Comparison of ENCODE assay signal across 12 cellular contexts in genomic region chr9:13787234-13787833, GRCh38.
DNase-seq lines count a peak whose midpoint lies in the region; ATAC-seq and TF ChIP-seq lines count a peak whose summit lies in the region.
"Had no signal": no experiment of that assay in that cellular context is flagged by ENCODE, and none has a peak within 500 bp of the region (broad histone marks: within the 10 kb centered on the region; RNA-seq: fewer than 3 reads in every experiment).

No MANE protein-coding gene starts in this region.

- H2AFZ ChIP-seq in osteoblast (ENCODE audit: low read length), result peak overlapping the region; percentile 79

- peak overlapping the region; percentile 31 for H3K27ac ChIP-seq in osteoblast (ENCODE audit: low read depth, low read length)

- peak overlapping the region; percentile 71 for H3K4me2 ChIP-seq in osteoblast (ENCODE audit: insufficient read depth, low read length)

- DNase-seq in Right ventricle myocardium inferior (ENCODE audit: missing footprints) (no peak), cardiac septum (ENCODE audit: low spot score) (no peak), foreskin fibroblast (peak; percentile 59 to 91), osteoblast (ENCODE audit: insufficient read length, low spot score, missing footprints) (no peak), NCI-H510A (lab: John Stamatoyannopoulos, UW) (no peak), T-cell (no peak)
- no peak for DNase-seq in activated CD4-positive, CD25-positive, alpha-beta regulatory T cell (lab: John Stamatoyannopoulos, UW)
- DNase-seq: activated T-cell treated with anti-CD3 and anti-CD28 coated beads, Interleukin-2, amount 50 U/mL, for 4 hours; effector memory CD8-positive, alpha-beta T cell; NCI-H345 had no signal

- H3K36me3 Mint-ChIP-seq in T-cell, result no peaks in the 10 kb centered on the region

- intact Hi-C loops in Right ventricle myocardium inferior (cut with DNase I) (loop anchor here (5.0 to 10.0 kb wide), 5 partner anchors 137 to 343 kb away; no protein-coding TSS in a partner anchor), cardiac septum (cut with DNase I) (loop anchor here (5.0 to 10.0 kb wide), 6 partner anchors 53 to 567 kb away; no protein-coding TSS in a partner anchor)

- H3K4me1 Mint-ChIP-seq in T-cell, result no peaks in the 10 kb centered on the region

- peak; percentile 82 for ATAC-seq in Right ventricle myocardium inferior
- no peak for ATAC-seq in T-cell (replicated peaks in 1 of 4)
- no peak for ATAC-seq in HG02938 (IDR thresholded peaks at IDR 0.05; ENCODE audit: unreplicated experiment)
- ATAC-seq: activated T-cell treated with anti-CD3 and anti-CD28 coated beads, Interleukin-2, amount 50 U/mL, for 4 hours; effector memory CD8-positive, alpha-beta T cell; K562 had no signal

- H3K4me1 ChIP-seq in osteoblast (ENCODE audit: insufficient read depth, low read length), result no peaks in the 10 kb centered on the region

- no peaks in the 10 kb centered on the region for H3K27me3 ChIP-seq in osteoblast (ENCODE audit: insufficient read depth, low read length)

- H3K27me3 Mint-ChIP-seq in T-cell, result no peaks in the 10 kb centered on the region
- H3K27me3 Mint-ChIP-seq: effector memory CD8-positive, alpha-beta T cell had no signal

- no peaks in the 10 kb centered on the region for H3K79me2 ChIP-seq in osteoblast (ENCODE audit: insufficient read depth, low read length)

- H3K4me3 ChIP-seq in foreskin fibroblast (ENCODE audit: low read depth in 1 of 2, low read length in 2 of 2) (peak overlapping the region in 1 of 2 donors; percentile 43), osteoblast (ENCODE audit: insufficient read depth, low read length) (peak overlapping the region; percentile 38)
- H3K4me3 ChIP-seq: K562 had no signal

- peaks cover 3 to 10% (median 4%) of the 10 kb centered on the region in 3 donors for H3K9me3 Mint-ChIP-seq in T-cell

- TF ChIP-seq CTCF in foreskin fibroblast (IDR thresholded peaks at IDR 0.05; ENCODE audit: low read depth, low read length) (no peak), osteoblast (IDR thresholded peaks at IDR 0.05; ENCODE audit: extremely low read depth, low read depth, low read length) (no peak)

- no peaks in the 10 kb centered on the region for H3K36me3 ChIP-seq in osteoblast (ENCODE audit: insufficient read depth, low read length)

- CTCF ChIA-PET in T-cell (lab: Charles Lee), result no interaction called here

- H4K20me1 ChIP-seq in osteoblast (ENCODE audit: insufficient read depth, low read length), result no peaks in the 10 kb centered on the region

- no peak overlapping the region for H3K27ac Mint-ChIP-seq in T-cell
- H3K27ac Mint-ChIP-seq: effector memory CD8-positive, alpha-beta T cell had no signal

- H3K4me3 Mint-ChIP-seq in T-cell, result no peak overlapping the region
- H3K4me3 Mint-ChIP-seq: activated T-cell treated with anti-CD3 and anti-CD28 coated beads, Interleukin-2, amount 50 U/mL, for 4 hours; effector memory CD8-positive, alpha-beta T cell had no signal

- H3K9me3 ChIP-seq in osteoblast (ENCODE audit: low read depth, low read length), result no peaks in the 10 kb centered on the region

- POLR2A ChIA-PET in T-cell (lab: Charles Lee), result no interaction called here

Comparison
In these comparisons a context has a peak if more than half of its experiments do, and no peak if none do; other contexts are left out.
1. DNase-seq: peak in foreskin fibroblast (2 of 2); none in Right ventricle myocardium inferior (single experiment), cardiac septum (single experiment), osteoblast (single experiment), NCI-H510A (single experiment), T-cell (0 of 34) and activated CD4-positive, CD25-positive, alpha-beta regulatory T cell (0 of 4).